In genomic region chr16:56518435-56518834, GRCh38 we compare ENCODE assay signal across 11 cellular contexts. TPM values are rescaled to one million over a fixed set of nuclear protein-coding genes. Genes with fewer than 3 reads are reported as not detected.
A peak's percentile ranks its signal among the peaks of the same experiment; 100 is the strongest.
DNase-seq lines count a peak whose midpoint lies in the region; ATAC-seq and TF ChIP-seq lines count a peak whose summit lies in the region.
"Had no signal": no experiment of that assay in that cellular context is flagged by ENCODE, and none has a peak within 500 bp of the region (broad histone marks: within the 10 kb centered on the region; RNA-seq: fewer than 3 reads in every experiment).

No MANE protein-coding gene starts in this region.

- H3K79me2 ChIP-seq in Karpas-422 (ENCODE audit: low read length) = peaks cover 39% of the 10 kb centered on the region
- peaks cover 55% of the 10 kb centered on the region for H3K79me2 ChIP-seq in mammary epithelial cell (ENCODE audit: insufficient read depth, low read length)
- H3K79me2 ChIP-seq in neural cell (replicated peaks; ENCODE audit: insufficient read depth, low read length) = peaks cover 21% of the 10 kb centered on the region

- DNase-seq in Karpas-422 = no peak
- DNase-seq in mammary epithelial cell = peak; percentile 20
- no peak for DNase-seq in heart left ventricle
- no peak for DNase-seq in 8988T
- DNase-seq: DMS 273 treated with DMSO at 0.1 percent for 48 hours, NCI-H1436 treated with DMSO at 0.1 percent for 48 hours had no signal

- no peak for TF ChIP-seq CTCF in mammary epithelial cell (conservative IDR thresholded peaks at IDR 0.05 in 1 of 2, IDR thresholded peaks at IDR 0.05 in 1 of 2; ENCODE audit: extremely low read depth in 1 of 2, insufficient read depth in 1 of 2, low read depth in 1 of 2, low read length in 2 of 2)
- TF ChIP-seq CTCF in neural cell (IDR thresholded peaks at IDR 0.05; ENCODE audit: poor library complexity, severe bottlenecking) = no peak
- TF ChIP-seq CTCF in heart left ventricle (IDR thresholded peaks at IDR 0.05) = no peak

- TF ChIP-seq RAD21 in neural cell (conservative IDR thresholded peaks at IDR 0.05) = no peak

- BruUV-seq in mammary epithelial cell (replicated peaks; lab: Mats Ljungman, UMichigan) = TSS peak; percentile 38

- H3K9ac ChIP-seq in BLaER1 treated with 17β-estradiol and CSF1 and Interleukin-3, amounts not matched to agents 10 nM and 100 nM = no peak overlapping the region
- no peak overlapping the region for H3K9ac ChIP-seq in Karpas-422 (ENCODE audit: low read length)
- H3K9ac ChIP-seq in mammary epithelial cell (ENCODE audit: insufficient read depth, low read length) = no peak overlapping the region
- no peak overlapping the region for H3K9ac ChIP-seq in neural cell (ENCODE audit: low read length)

- no peaks in the 10 kb centered on the region for H3K36me3 ChIP-seq in BLaER1 treated with 17β-estradiol and CSF1 and Interleukin-3, amounts not matched to agents 10 nM and 100 nM
- H3K36me3 ChIP-seq in Karpas-422 (ENCODE audit: insufficient read depth, low read length) = no peaks in the 10 kb centered on the region
- H3K36me3 ChIP-seq in mammary epithelial cell (ENCODE audit: insufficient read depth, low read length) = no peaks in the 10 kb centered on the region
- no peaks in the 10 kb centered on the region for H3K36me3 ChIP-seq in neural cell (ENCODE audit: insufficient read depth, low read length)
- peaks cover 0 to 3% (median 0%) of the 10 kb centered on the region in 9 donors for H3K36me3 ChIP-seq in heart left ventricle
- H3K36me3 ChIP-seq: prostate gland had no signal

- CTCF ChIA-PET in mammary epithelial cell (lab: Charles Lee; ENCODE audit: low non-redundant PET) = no interaction called here

- no peaks in the 10 kb centered on the region for H3F3A ChIP-seq in neural cell (ENCODE audit: insufficient read depth, low read length, poor library complexity, severe bottlenecking)

- 0 out of 20 replicates have a peak overlapping the region, but pooled peaks of 1 of the 10 experiments have one; percentile 79 for H3K4me3 ChIP-seq in BLaER1 treated with 17β-estradiol and CSF1 and Interleukin-3, amounts not matched to agents 10 nM and 100 nM
- H3K4me3 ChIP-seq in Karpas-422 (ENCODE audit: low read length) = no peak overlapping the region
- peak overlapping the region; percentile 35 to 95 (median 92) for H3K4me3 ChIP-seq in mammary epithelial cell (replicated peaks in 1 of 3; ENCODE audit: insufficient read depth in 1 of 3, low read depth in 2 of 3, low read length in 3 of 3)
- peak overlapping the region; percentile 99 for H3K4me3 ChIP-seq in neural cell (ENCODE audit: low read length)
- H3K4me3 ChIP-seq in heart left ventricle = peak overlapping the region in 3 of 12 donors; percentile 66 to 100 (median 92)

- ATAC-seq in GM19455 (IDR thresholded peaks at IDR 0.05; ENCODE audit: unreplicated experiment) = no peak
- no peak for ATAC-seq in heart left ventricle
- ATAC-seq in GM21390 (IDR thresholded peaks at IDR 0.05; ENCODE audit: unreplicated experiment) = no peak

- TF ChIP-seq EP300 in neural cell (conservative IDR thresholded peaks at IDR 0.05; ENCODE audit: poor library complexity, severe bottlenecking) = no peak

- peak overlapping the region in 6 of 11 experiments; percentile 81 to 94 (median 86); a peak in 9 of 22 replicates for H3K4me2 ChIP-seq in BLaER1 treated with 17β-estradiol and CSF1 and Interleukin-3, amounts not matched to agents 10 nM and 100 nM
- H3K4me2 ChIP-seq in Karpas-422 (ENCODE audit: low read depth, low read length, poor library complexity, severe bottlenecking) = peak overlapping the region; percentile 7
- H3K4me2 ChIP-seq in mammary epithelial cell (ENCODE audit: insufficient read depth, low read depth, low read length) = peak overlapping the region; percentile 90
- peak overlapping the region; percentile 12 for H3K4me2 ChIP-seq in neural cell (ENCODE audit: low read length)

- H2AFZ ChIP-seq in Karpas-422 (ENCODE audit: low read length) (no peak overlapping the region), mammary epithelial cell (ENCODE audit: low read depth, low read length) (no peak overlapping the region), neural cell (ENCODE audit: low read depth, low read length) (no peak overlapping the region)

- peaks cover 14 to 66% (median 21%) of the 10 kb centered on the region in 10 experiments for H3K4me1 ChIP-seq in BLaER1 treated with 17β-estradiol and CSF1 and Interleukin-3, amounts not matched to agents 10 nM and 100 nM
- H3K4me1 ChIP-seq in Karpas-422 (ENCODE audit: low read length) = peaks cover 41% of the 10 kb centered on the region
- peaks cover 49% of the 10 kb centered on the region for H3K4me1 ChIP-seq in mammary epithelial cell (ENCODE audit: insufficient read depth, low read length)
- peaks cover 0 to 54% (median 36%) of the 10 kb centered on the region in 12 donors for H3K4me1 ChIP-seq in heart left ventricle

- in situ Hi-C loops in mammary epithelial cell (cut with MboI; ENCODE audit: low sequenced_read_pairs in 2 of 2) = loop anchor here (10.0 kb wide), 2 partner anchors 86 to 176 kb away; partner anchors contain the start of gene MT2A (in 1 of the 2)

- no peaks in the 10 kb centered on the region for H3K27me3 ChIP-seq in BLaER1 treated with 17β-estradiol and CSF1 and Interleukin-3, amounts not matched to agents 10 nM and 100 nM
- H3K27me3 ChIP-seq in Karpas-422 (ENCODE audit: low read length) (no peaks in the 10 kb centered on the region), mammary epithelial cell (ENCODE audit: insufficient read depth, low read length) (no peaks in the 10 kb centered on the region), neural cell (ENCODE audit: insufficient read depth, low read depth, low read length) (no peaks in the 10 kb centered on the region), heart left ventricle (no peaks in the 10 kb centered on the region)

- intact Hi-C loops in mammary epithelial cell (cut with micrococcal nuclease) = no loop called here
- intact Hi-C loops in heart left ventricle (cut with DNase I) = loop anchor here in 5 of 10 donors (5.0 to 10.0 kb wide), 2 partner anchors 84 to 86 kb away; partner anchors contain the start of gene MT2A (in 2 of the 5)

- no peaks in the 10 kb centered on the region for H3K9me2 ChIP-seq in Karpas-422 (replicated peaks; ENCODE audit: insufficient read depth, low read length)
- no peaks in the 10 kb centered on the region for H3K9me2 ChIP-seq in neural cell (ENCODE audit: insufficient read depth, low read length)

- dilution Hi-C loops in mammary epithelial cell (cut with HindIII; ENCODE audit: low sequenced_read_pairs) = no loop called here

- peaks cover 0 to 12% (median 0%) of the 10 kb centered on the region in 11 experiments; a peak in 4 of 22 replicates for H4K20me1 ChIP-seq in BLaER1 treated with 17β-estradiol and CSF1 and Interleukin-3, amounts not matched to agents 10 nM and 100 nM
- H4K20me1 ChIP-seq in Karpas-422 (ENCODE audit: insufficient read depth, low read depth, low read length) = no peaks in the 10 kb centered on the region; the same call in 1 of the 2 replicates
- peaks cover 2% of the 10 kb centered on the region for H4K20me1 ChIP-seq in mammary epithelial cell (ENCODE audit: insufficient read depth, low read length)
- H4K20me1 ChIP-seq in neural cell (ENCODE audit: insufficient read depth) = no peaks in the 10 kb centered on the region

- no peaks in the 10 kb centered on the region for H3K9me3 ChIP-seq in BLaER1 treated with 17β-estradiol and CSF1 and Interleukin-3, amounts not matched to agents 10 nM and 100 nM (replicated peaks in 1 of 11)
- H3K9me3 ChIP-seq in Karpas-422 (ENCODE audit: low read length) (no peaks in the 10 kb centered on the region), mammary epithelial cell (replicated peaks; ENCODE audit: insufficient read depth, low read length) (no peaks in the 10 kb centered on the region), neural cell (ENCODE audit: low read length) (no peaks in the 10 kb centered on the region), heart left ventricle (no peaks in the 10 kb centered on the region)
- H3K9me3 ChIP-seq: prostate gland had no signal

- no peak for TF ChIP-seq POLR2A in heart left ventricle (IDR thresholded peaks at IDR 0.05)

- no peak overlapping the region for H3K27ac ChIP-seq in BLaER1 treated with 17β-estradiol and CSF1 and Interleukin-3, amounts not matched to agents 10 nM and 100 nM
- H3K27ac ChIP-seq in Karpas-422 (ENCODE audit: low read length) (no peak overlapping the region), mammary epithelial cell (ENCODE audit: insufficient read depth, low read depth, low read length) (peak overlapping the region; percentile 9), neural cell (ENCODE audit: low read length) (no peak overlapping the region), heart left ventricle (peak overlapping the region in 3 of 12 donors; percentile 10 to 27 (median 10))
- H3K27ac ChIP-seq: prostate gland had no signal

- WGBS in mammary epithelial cell (ENCODE audit: low coverage, missing lambda C conversion rate) = 3% methylated on average over 7 of the region's 7 CpGs
- 61 to 81% (median 68%) methylated on average over 7 of the region's 7 CpGs for WGBS in heart left ventricle, 4 donors

TF ChIP-seq in neural cell, 6 proteins besides CTCF, POLR2A, EP300 and RAD21 (continues in another document):
- TF ChIP-seq SMC3 (conservative IDR thresholded peaks at IDR 0.05; ENCODE audit: poor library complexity) (no peak), POLR2AphosphoS5 (IDR thresholded peaks at IDR 0.05) (no peak), TAF1 (IDR thresholded peaks at IDR 0.05; ENCODE audit: low read depth) (no peak)

RNA-seq across cellular contexts. Expression of gene BBS2, which starts 1.4 kb away (rescaled TPM):
- total RNA-seq in Karpas-422 (2014; rRNA removed; shearing (Covaris generic); ENCODE audit: low replicate concordance) = 55.5 and 66.2 TPM in 2 replicates
- total RNA-seq in mammary epithelial cell (10 to 100 TPM; 46.5 to 60.0 TPM), heart left ventricle (10 to 100 TPM; 31.2 to 76.2 (median 49.4) TPM)
- polyA plus RNA-seq in mammary epithelial cell (39.3 TPM), neural cell (197 and 222 TPM in 2 replicates), heart left ventricle (10 to 100 TPM; 12.2 to 24.6 TPM)
- polyA minus RNA-seq in mammary epithelial cell (130 TPM), neural cell (95.2 and 123 TPM in 2 replicates)

RNA-seq across cellular contexts. Expression of gene MT4, which starts 46.4 kb away (rescaled TPM):
- total RNA-seq in Karpas-422 (2014; rRNA removed; shearing (Covaris generic); ENCODE audit: low replicate concordance) = not detected in 2 replicates
- total RNA-seq in mammary epithelial cell (not detected), heart left ventricle (not detected)
- polyA plus RNA-seq in mammary epithelial cell (not detected), neural cell (not detected in 2 replicates), heart left ventricle (not detected)
- polyA minus RNA-seq in mammary epithelial cell (not detected), neural cell (not detected in 2 replicates)
- total RNA-seq: prostate gland had no signal

Comparison
In these comparisons a context has a peak if more than half of its experiments do, and no peak if none do; other contexts are left out.
1. H3K4me2 ChIP-seq: peak in every context shown above with its lines; median percentile 90 in mammary epithelial cell; 86 in BLaER1 treated with 17β-estradiol and CSF1 and Interleukin-3, amounts not matched to agents 10 nM and 100 nM; 12 in neural cell; 7 in Karpas-422.